Comparison of ENCODE assay signal across 21 cellular contexts in the genomic region with DNA sequence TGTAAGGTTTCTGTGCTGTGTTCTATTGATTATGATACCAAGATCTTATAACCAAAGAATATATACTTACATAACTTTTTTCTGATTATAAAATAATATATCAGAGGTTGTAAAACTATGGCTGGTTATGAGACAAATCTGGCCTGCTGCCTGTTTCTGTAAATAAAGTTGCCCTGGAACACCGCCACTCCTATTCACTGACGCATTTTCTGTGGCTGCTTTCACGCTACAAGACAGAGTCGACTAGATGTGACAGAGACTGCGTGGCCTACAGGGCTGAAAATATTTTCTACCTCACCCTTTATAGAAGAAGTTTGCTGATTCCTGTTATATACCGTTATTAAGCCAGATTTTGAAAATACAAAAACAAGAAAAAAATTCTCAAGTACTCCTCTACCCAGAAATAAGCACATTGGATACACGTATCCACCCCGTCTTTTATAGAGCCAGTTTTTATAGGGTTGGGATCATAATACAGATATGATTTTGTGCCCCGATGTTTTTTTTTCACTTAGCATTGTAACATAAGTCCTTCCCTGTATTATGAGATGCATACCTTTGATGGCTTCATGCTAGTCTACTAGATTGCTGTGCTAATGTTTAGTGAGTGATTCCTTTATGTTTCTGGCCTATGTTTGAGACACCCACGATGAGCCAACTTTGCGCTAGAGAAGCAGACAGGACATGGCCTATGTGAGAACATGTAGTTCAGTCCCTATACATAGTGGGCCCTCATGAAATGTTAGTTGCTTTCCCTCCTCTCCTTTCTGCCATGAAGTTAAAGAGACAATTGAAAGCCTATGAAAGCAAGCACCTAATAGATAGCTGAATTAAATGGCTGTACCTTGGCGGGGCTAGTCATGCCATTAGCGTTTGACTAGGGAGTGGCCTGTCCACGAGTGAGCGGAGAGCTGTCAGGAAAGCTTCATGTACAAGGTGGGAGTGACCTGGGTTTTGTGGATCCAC.
DNase-seq lines count a peak whose midpoint lies in the region; ATAC-seq, FAIRE-seq and TF ChIP-seq lines count a peak whose summit lies in the region.
"Had no signal": no experiment of that assay in that cellular context is flagged by ENCODE, and none has a peak within 500 bp of the region (broad histone marks: within the 10 kb centered on the region; RNA-seq: fewer than 3 reads in every experiment).

No MANE protein-coding gene starts in this region.

- H3K27me3 ChIP-seq in IMR-90 (ENCODE audit: control insufficient read depth, insufficient read depth, low read length) (no peaks in the 10 kb centered on the region), bronchial epithelial cell (ENCODE audit: control insufficient read depth, insufficient read depth, low read length) (no peaks in the 10 kb centered on the region), MG63 (no peaks in the 10 kb centered on the region), hepatocyte (no peaks in the 10 kb centered on the region)
- H3K27me3 ChIP-seq: BLaER1, SJCRH30 had no signal

- no peak overlapping the region for H3K23ac ChIP-seq in IMR-90 (ENCODE audit: low read depth, low read length)

- WGBS in IMR-90 (ENCODE audit: extremely low coverage in 2 of 2, insufficient read length in 1 of 2), 2 experiments: 80% methylated on average over 1 of the region's 15 CpGs; no CpG with 5 or more reads in 1 of the 2 experiments
- 93% methylated on average over 15 of the region's 15 CpGs for WGBS in hepatocyte (ENCODE audit: low lambda C conversion rate, missing lambda C conversion rate)

- no peaks in the 10 kb centered on the region for H4K20me1 ChIP-seq in IMR-90 (ENCODE audit: insufficient read depth, low read length)
- no peaks in the 10 kb centered on the region for H4K20me1 ChIP-seq in hepatocyte (ENCODE audit: insufficient read depth, poor library complexity, severe bottlenecking)
- H4K20me1 ChIP-seq: BLaER1 had no signal

- no peaks in the 10 kb centered on the region for H3K36me3 Mint-ChIP-seq in nephron progenitor cell (ENCODE audit: low read depth)

- no TSS peak for BruUV-seq in IMR-90 (replicated peaks; lab: Mats Ljungman, UMichigan)

- H2AK9ac ChIP-seq in IMR-90 (replicated peaks; ENCODE audit: low read depth, low read length, poor library complexity): no peak overlapping the region

- H2AK5ac ChIP-seq in IMR-90 (ENCODE audit: low read depth, low read length): no peak overlapping the region

- H2BK5ac ChIP-seq in IMR-90 (ENCODE audit: low read depth, low read length, poor library complexity, severe bottlenecking): no peak overlapping the region

- H3K27ac Mint-ChIP-seq in nephron progenitor cell: no peak overlapping the region
- H3K27ac Mint-ChIP-seq: H9; stimulated activated naive CD8-positive, alpha-beta T cell treated with anti-CD3 and anti-CD28 coated beads, Interleukin-15, Interleukin-2, amounts not matched to agents 100 ng/mL and 50 ng/mL, for 24 hours had no signal

- no peaks in the 10 kb centered on the region for H3K9me2 ChIP-seq in hepatocyte (replicated peaks; ENCODE audit: insufficient read depth)

- H3K36me3 ChIP-seq in IMR-90 (ENCODE audit: control insufficient read depth, insufficient read depth, low read length): no peaks in the 10 kb centered on the region
- H3K36me3 ChIP-seq in bronchial epithelial cell (ENCODE audit: control insufficient read depth, insufficient read depth, low read length): no peaks in the 10 kb centered on the region
- no peaks in the 10 kb centered on the region for H3K36me3 ChIP-seq in MG63
- H3K36me3 ChIP-seq in hepatocyte (replicated peaks; ENCODE audit: insufficient read depth, low read depth): no peaks in the 10 kb centered on the region
- H3K36me3 ChIP-seq: BLaER1, SJCRH30 had no signal

- H3K27me3 Mint-ChIP-seq in nephron progenitor cell (ENCODE audit: low read depth, poor library complexity): peaks cover 3% of the 10 kb centered on the region

- H3K4me3 ChIP-seq in IMR-90 (ENCODE audit: insufficient read depth, low read depth, low read length) (no peak overlapping the region), bronchial epithelial cell (ENCODE audit: low read depth, low read length) (no peak overlapping the region), MG63 (no peak overlapping the region), hepatocyte (no peak overlapping the region)
- H3K4me3 ChIP-seq: A549, BLaER1, SJCRH30 had no signal

- H3K4me1 ChIP-seq in IMR-90 (ENCODE audit: control insufficient read depth, insufficient read depth, low read length) (no peaks in the 10 kb centered on the region), hepatocyte (ENCODE audit: insufficient read depth) (no peaks in the 10 kb centered on the region)

- CTCF ChIA-PET in IMR-90 (lab: Yijun Ruan, JAX): no interaction called here

- no peaks in the 10 kb centered on the region for H3K79me1 ChIP-seq in IMR-90 (ENCODE audit: low read depth in 1 of 2, low read length in 2 of 2)

- H3K27ac ChIP-seq in IMR-90 (ENCODE audit: insufficient read depth, low read length): no peak overlapping the region
- no peak overlapping the region for H3K27ac ChIP-seq in hepatocyte
- H3K27ac ChIP-seq: A549, BLaER1, SJCRH30 had no signal

- intact Hi-C loops in IMR-90 (cut with micrococcal nuclease): loop anchor here (5.0 kb wide), 1 partner anchor 772 kb away; no protein-coding TSS in a partner anchor
- intact Hi-C loops in left cardiac atrium (cut with DNase I): no loop called here

- H3K9ac ChIP-seq in IMR-90 (ENCODE audit: low read depth, low read length): no peak overlapping the region
- H3K9ac ChIP-seq: BLaER1 had no signal

- no peaks in the 10 kb centered on the region for H3K4me1 Mint-ChIP-seq in nephron progenitor cell

- H3K14ac ChIP-seq in IMR-90 (replicated peaks; ENCODE audit: low read depth, low read length): no peak overlapping the region

- TF ChIP-seq POLR2A in IMR-90 (IDR thresholded peaks at IDR 0.05; ENCODE audit: low read depth, low read length): no peak

- H4K8ac ChIP-seq in IMR-90 (ENCODE audit: low read depth in 2 of 2, low read length in 2 of 2): no peak overlapping the region

- FAIRE-seq in bronchial epithelial cell (lab: Jason Lieb, UNC): no peak
- FAIRE-seq: A549, colon, frontal cortex had no signal

- ATAC-seq in IMR-90 (ENCODE audit: low read depth) (no peak), left cardiac atrium (peak; percentile 42 to 45)
- ATAC-seq: A549 had no signal

- dilution Hi-C loops in IMR-90 (cut with HindIII; ENCODE audit: low sequenced_read_pairs, unreplicated experiment): no loop called here

- H4K5ac ChIP-seq in IMR-90 (ENCODE audit: low read depth, low read length): no peak overlapping the region

- H3K4me2 ChIP-seq in IMR-90 (ENCODE audit: low read depth, low read length) (no peak overlapping the region), hepatocyte (no peak overlapping the region)
- H3K4me2 ChIP-seq: A549, BLaER1 had no signal

- no peak overlapping the region for H4K91ac ChIP-seq in IMR-90 (ENCODE audit: insufficient read depth, low read depth, low read length)

- no peak for TF ChIP-seq CTCF in IMR-90 (conservative IDR thresholded peaks at IDR 0.05; ENCODE audit: low read depth, low read length)
- no peak for TF ChIP-seq CTCF in bronchial epithelial cell (IDR thresholded peaks at IDR 0.05; ENCODE audit: insufficient read depth, low read length, severe bottlenecking)
- no peak for TF ChIP-seq CTCF in nephron progenitor cell (IDR thresholded peaks at IDR 0.05)
- TF ChIP-seq CTCF in hepatocyte (IDR thresholded peaks at IDR 0.05; ENCODE audit: poor library complexity): no peak

- H3K9me3 Mint-ChIP-seq in nephron progenitor cell: no peaks in the 10 kb centered on the region
- H3K9me3 Mint-ChIP-seq: H9; stimulated activated naive CD8-positive, alpha-beta T cell treated with anti-CD3 and anti-CD28 coated beads, Interleukin-15, Interleukin-2, amounts not matched to agents 100 ng/mL and 50 ng/mL, for 24 hours had no signal

- no peak overlapping the region for H2BK20ac ChIP-seq in IMR-90 (ENCODE audit: low read depth, low read length)

- no peak overlapping the region for H3K4ac ChIP-seq in IMR-90 (ENCODE audit: low read depth, low read length)

- H3K4me3 Mint-ChIP-seq in nephron progenitor cell: no peak overlapping the region
- H3K4me3 Mint-ChIP-seq: H9; stimulated activated naive CD8-positive, alpha-beta T cell treated with anti-CD3 and anti-CD28 coated beads, Interleukin-15, Interleukin-2, amounts not matched to agents 100 ng/mL and 50 ng/mL, for 24 hours had no signal

- H3K79me2 ChIP-seq in hepatocyte: no peaks in the 10 kb centered on the region

- no peaks in the 10 kb centered on the region for H3K9me1 ChIP-seq in IMR-90 (ENCODE audit: insufficient read depth, low read length)

- no peaks in the 10 kb centered on the region for H3K9me3 ChIP-seq in IMR-90 (ENCODE audit: control insufficient read depth, insufficient read depth, low read length)
- H3K9me3 ChIP-seq in MG63: no peaks in the 10 kb centered on the region
- H3K9me3 ChIP-seq in hepatocyte (ENCODE audit: low read depth): no peaks in the 10 kb centered on the region
- H3K9me3 ChIP-seq: A549, BLaER1, SJCRH30 had no signal

- POLR2A ChIA-PET in IMR-90 (lab: Charles Lee; ENCODE audit: unreplicated experiment): no interaction called here

- DNase-seq in IMR-90 (peak; percentile 2), bronchial epithelial cell (ENCODE audit: low read depth) (peak; percentile 12), left cardiac atrium (no peak), pons (ENCODE audit: low spot score) (peak; percentile 57), COLO668 (lab: John Stamatoyannopoulos, UW; ENCODE audit: unreplicated experiment) (no peak), MG63 (no peak), nephron progenitor cell (no peak), hepatocyte (ENCODE audit: low spot score) (no peak)
- DNase-seq: activated CD4-positive, alpha-beta T cell treated with anti-CD3 and anti-CD28 coated beads, Interleukin-2, amount 50 U/mL, for 48 hours; H9; NCI-H1417 treated with DMSO at 0.1 percent for 48 hours; NCI-H69; occipital lobe; OCI-M1; SJCRH30; stimulated activated CD4-positive, alpha-beta T cell treated with anti-CD3 and anti-CD28 coated beads, Interleukin-2, amount 100 ng/mL, for 24 hours had no signal

- H2BK120ac ChIP-seq in IMR-90 (ENCODE audit: low read depth, low read length): no peak overlapping the region

- no peak overlapping the region for H3K56ac ChIP-seq in IMR-90 (ENCODE audit: extremely low read depth, insufficient read depth, low read length)

- in situ Hi-C loops in IMR-90 (cut with MboI; ENCODE audit: low sequenced_read_pairs): no loop called here

- TF ChIP-seq RAD21 in IMR-90 (IDR thresholded peaks at IDR 0.05; ENCODE audit: low read length): no peak

- no peak overlapping the region for H2AFZ ChIP-seq in IMR-90 (replicated peaks; ENCODE audit: low read length, poor library complexity)
- H2AFZ ChIP-seq in hepatocyte: no peak overlapping the region

- no peak overlapping the region for H2BK15ac ChIP-seq in IMR-90 (ENCODE audit: low read depth, low read length)

- H3K18ac ChIP-seq in IMR-90 (ENCODE audit: low read depth, low read length): no peak overlapping the region

TF ChIP-seq in IMR-90, 13 proteins besides CTCF, POLR2A, EP300 and RAD21 (continues in another document):
- no peak for TF ChIP-seq NFE2L2 (IDR thresholded peaks at IDR 0.05; ENCODE audit: low read depth, low read length)
- TF ChIP-seq MXI1 (IDR thresholded peaks at IDR 0.05; ENCODE audit: borderline replicate concordance, low read depth, low read length): no peak

Comparison
In these comparisons a context has a peak if more than half of its experiments do, and no peak if none do; other contexts are left out.
1. DNase-seq: peak in IMR-90 (single experiment), bronchial epithelial cell (single experiment) and pons (single experiment); none in left cardiac atrium (single experiment), COLO668 (single experiment), MG63 (single experiment), nephron progenitor cell (single experiment) and hepatocyte (single experiment).